In the genomic region with DNA sequence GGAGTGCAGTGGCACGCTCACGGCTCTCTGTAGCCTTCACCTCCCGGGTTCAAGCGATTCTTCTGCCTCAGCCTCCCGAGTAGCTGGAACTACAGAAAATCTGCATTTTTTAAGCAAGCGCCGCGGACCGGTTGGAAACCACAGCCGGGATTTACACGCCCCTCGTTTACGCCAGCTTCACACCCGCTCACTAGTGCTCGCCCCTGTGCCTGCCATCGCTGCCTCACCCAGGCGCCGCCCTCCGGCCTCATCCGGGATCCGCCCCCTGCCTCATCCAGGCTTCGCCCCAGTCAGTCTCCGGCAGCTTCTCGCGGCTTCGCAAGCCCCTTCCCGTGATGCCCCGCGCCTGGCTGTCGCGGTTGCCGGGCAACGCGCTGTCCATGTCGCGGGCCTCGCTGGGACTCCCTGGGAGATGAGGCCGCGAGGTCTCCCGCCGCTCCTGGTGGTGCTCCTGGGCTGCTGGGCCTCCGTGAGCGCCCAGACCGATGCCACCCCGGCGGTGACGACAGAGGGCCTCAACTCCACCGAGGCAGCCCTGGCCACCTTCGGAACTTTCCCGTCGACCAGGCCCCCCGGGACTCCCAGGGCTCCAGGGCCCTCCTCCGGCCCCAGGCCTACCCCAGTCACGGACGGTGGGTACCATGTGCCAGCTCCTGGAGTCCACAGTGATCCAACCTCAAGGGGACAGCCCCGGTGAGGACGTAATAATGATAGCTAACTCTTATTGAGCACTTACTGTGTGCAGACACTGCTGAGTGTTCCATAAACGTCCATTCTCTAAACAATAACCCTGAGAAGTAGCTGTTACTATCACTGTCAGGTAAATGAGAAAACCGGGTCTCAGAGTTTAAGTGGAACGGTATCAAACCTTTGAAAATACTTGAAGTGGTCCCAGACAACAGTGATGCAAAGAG, we compare ENCODE assay signal across 8 cellular contexts. TPM values are rescaled to one million over a fixed set of nuclear protein-coding genes. Genes with fewer than 3 reads are reported as not detected.
DNase-seq lines count a peak whose midpoint lies in the region; ATAC-seq and TF ChIP-seq lines count a peak whose summit lies in the region.

Gene TCTN1, plus strand, starts transcription at position 359 of the 914 bp plus-strand sequence. Its CDS starts 54 bp downstream, at position 413.

- no peaks in the 10 kb centered on the region for H3K79me2 ChIP-seq in KMS-11 (ENCODE audit: insufficient read depth, low read depth)

- H3K27me3 Mint-ChIP-seq in activated T-cell treated with anti-CD3 and anti-CD28 coated beads, Interleukin-2, amount 50 U/mL, for 72 hours (ENCODE audit: low read depth), result no peaks in the 10 kb centered on the region

- H3K4me3 Mint-ChIP-seq in activated T-cell treated with anti-CD3 and anti-CD28 coated beads, Interleukin-2, amount 50 U/mL, for 72 hours, result peak within 1 kb of the TSS; percentile 85 to 90

- peak; percentile 81 for DNase-seq in DMS79 (lab: John Stamatoyannopoulos, UW)
- peak; percentile 96 to 99 (median 98) for DNase-seq in Peyer's patch
- peak; percentile 98 to 99 for DNase-seq in activated T-cell treated with anti-CD3 and anti-CD28 coated beads, Interleukin-2, amount 50 U/mL, for 72 hours
- DNase-seq in stimulated activated CD8-positive, alpha-beta memory T cell treated with anti-CD3 and anti-CD28 coated beads, Interleukin-7, amount 100 ng/mL, for 1 hour (ENCODE audit: low read depth in 2 of 2), result peak; percentile 89 to 92

- peak within 1 kb of the TSS; percentile 79 for H3K4me2 ChIP-seq in KMS-11

- H3K27me3 ChIP-seq in KMS-11 (ENCODE audit: insufficient read depth, low read depth) (no peaks in the 10 kb centered on the region), Peyer's patch (no peaks in the 10 kb centered on the region), muscle layer of colon (ENCODE audit: control insufficient read depth in 1 of 2, insufficient read depth in 2 of 2, low read length in 2 of 2) (no peaks in the 10 kb centered on the region)

- peak within 1 kb of the TSS; percentile 64 for H3K9ac ChIP-seq in KMS-11
- H3K9ac ChIP-seq in muscle layer of colon (ENCODE audit: low read length), result peak within 1 kb of the TSS; percentile 84

- H3K4me1 ChIP-seq in KMS-11 (ENCODE audit: low read depth, poor library complexity, severe bottlenecking) (peaks cover 15% of the 10 kb centered on the region), Peyer's patch (peaks cover 0 to 7% (median 0%) of the 10 kb centered on the region in 4 donors), muscle layer of colon (ENCODE audit: insufficient read depth, low read length) (peaks cover 12% of the 10 kb centered on the region)

- H2AFZ ChIP-seq in KMS-11 (ENCODE audit: low read depth), result peak within 1 kb of the TSS; percentile 75

- no peaks in the 10 kb centered on the region for H3K9me3 Mint-ChIP-seq in activated T-cell treated with anti-CD3 and anti-CD28 coated beads, Interleukin-2, amount 50 U/mL, for 72 hours

- no peaks in the 10 kb centered on the region for H4K20me1 ChIP-seq in KMS-11 (ENCODE audit: insufficient read depth)

- H3K4me3 ChIP-seq in KMS-11 (IDR thresholded peaks at IDR 0.05; ENCODE audit: insufficient read depth, low read depth, low read length), result no peak within 1 kb of the TSS
- H3K4me3 ChIP-seq in Peyer's patch, result peak within 1 kb of the TSS; percentile 52 to 91 (median 63)
- H3K4me3 ChIP-seq in muscle layer of colon (ENCODE audit: low read depth in 1 of 2, low read length in 2 of 2), result peak within 1 kb of the TSS; percentile 86 to 88

- TF ChIP-seq CTCF in KMS-11 (conservative IDR thresholded peaks at IDR 0.05; ENCODE audit: low read depth, low read length) (no peak), Peyer's patch (IDR thresholded peaks at IDR 0.05) (peak in 5 of 6 experiments; percentile 2 to 21 (median 6))

- no peaks in the 10 kb centered on the region for H3K36me3 ChIP-seq in KMS-11 (ENCODE audit: insufficient read depth)
- H3K36me3 ChIP-seq in Peyer's patch, result no peaks in the 10 kb centered on the region
- peaks cover 10% of the 10 kb centered on the region for H3K36me3 ChIP-seq in muscle layer of colon (ENCODE audit: insufficient read depth, low read length)

- ATAC-seq in GM21737 (IDR thresholded peaks at IDR 0.05; ENCODE audit: unreplicated experiment) (peak; percentile 88), esophagus mucosa (peak; percentile 99)
- peak; percentile 99 for ATAC-seq in activated T-cell treated with anti-CD3 and anti-CD28 coated beads, Interleukin-2, amount 50 U/mL, for 72 hours (replicated peaks in 1 of 2)

- peak within 1 kb of the TSS; percentile 54 for H3K27ac ChIP-seq in KMS-11
- H3K27ac ChIP-seq in Peyer's patch, result peak within 1 kb of the TSS; percentile 68 to 85 (median 72)
- peak within 1 kb of the TSS; percentile 87 for H3K27ac ChIP-seq in muscle layer of colon (ENCODE audit: low read depth, low read length)

- peaks cover 29% of the 10 kb centered on the region for H3K4me1 Mint-ChIP-seq in activated T-cell treated with anti-CD3 and anti-CD28 coated beads, Interleukin-2, amount 50 U/mL, for 72 hours (ENCODE audit: low read depth)

- H3K27ac Mint-ChIP-seq in activated T-cell treated with anti-CD3 and anti-CD28 coated beads, Interleukin-2, amount 50 U/mL, for 72 hours, result peak within 1 kb of the TSS; percentile 63

- no peak for TF ChIP-seq POLR2A in Peyer's patch (IDR thresholded peaks at IDR 0.05)

- no peaks in the 10 kb centered on the region for H3K36me3 Mint-ChIP-seq in activated T-cell treated with anti-CD3 and anti-CD28 coated beads, Interleukin-2, amount 50 U/mL, for 72 hours (ENCODE audit: insufficient read depth in 2 of 2)

- no peaks in the 10 kb centered on the region for H3K9me3 ChIP-seq in Peyer's patch
- no peaks in the 10 kb centered on the region for H3K9me3 ChIP-seq in muscle layer of colon (ENCODE audit: low read length)

RNA-seq across cellular contexts. Expression of gene TCTN1, which starts in this region (rescaled TPM):
- total RNA-seq in Peyer's patch (10 to 100 TPM in 2 of 4 donors, 1 to 10 TPM in 2; 9.1 to 53.6 (median 9.7) TPM), esophagus mucosa (13.0 TPM)
- 1 to 10 TPM; 9.7 to 10.0 TPM for total RNA-seq in activated T-cell treated with anti-CD3 and anti-CD28 coated beads, Interleukin-2, amount 50 U/mL, for 72 hours
